ENCODE assay signal across 25 cellular contexts in the genomic region with DNA sequence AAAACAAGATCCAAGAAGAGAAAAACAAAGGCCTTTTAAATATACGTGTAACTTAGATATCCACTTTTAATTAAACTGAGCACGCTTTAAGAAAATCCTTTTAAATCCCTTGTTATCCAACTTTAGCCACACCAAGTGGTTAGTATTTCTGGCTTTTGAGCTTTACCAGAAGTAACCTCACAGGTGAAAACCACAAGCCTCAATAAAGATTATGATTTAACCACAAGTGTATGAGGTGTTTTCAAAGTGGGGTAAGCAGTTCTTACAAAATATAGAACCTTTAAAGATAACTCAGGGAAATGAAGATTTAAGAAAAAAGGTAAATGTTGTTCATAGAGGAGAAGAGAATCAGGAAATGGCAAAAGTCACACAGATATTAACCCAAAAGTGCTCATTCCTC.
"Had no signal": no experiment of that assay in that cellular context is flagged by ENCODE, and none has a peak within 500 bp of the region (broad histone marks: within the 10 kb centered on the region; RNA-seq: fewer than 3 reads in every experiment).

No MANE protein-coding gene starts in this region.

- H3K4me3 Mint-ChIP-seq: naive thymus-derived CD8-positive, alpha-beta T cell; nephron progenitor cell; stimulated activated effector memory CD8-positive, alpha-beta T cell treated with anti-CD3 and anti-CD28 coated beads, Interleukin-12 subunit alpha, Interleukin-12 subunit beta, amount 100 ng/mL, for 72 hours had no signal

- H3K4me1 ChIP-seq: esophagus muscularis mucosa, foreskin keratinocyte, gastroesophageal sphincter, heart left ventricle, left lung, prostate gland, right atrium auricular region, stomach, thyroid gland, vagina had no signal

- H3K79me2 ChIP-seq: hepatocyte had no signal

- H3K4me3 ChIP-seq: dorsolateral prefrontal cortex, esophagus muscularis mucosa, gastroesophageal sphincter, heart left ventricle, hepatocyte, left lung, prostate gland, right atrium auricular region, smooth muscle cell, stomach, thyroid gland, vagina had no signal

- DNase-seq: dorsolateral prefrontal cortex; effector CD4-positive, alpha-beta T cell; heart left ventricle; kidney; left cardiac atrium; left lung; nephron progenitor cell; nucleus accumbens; stimulated activated CD4-positive, alpha-beta T cell treated with anti-CD3 and anti-CD28 coated beads, Interleukin-12 subunit alpha, Interleukin-12 subunit beta, amount 100 ng/mL, for 4 hours; stimulated activated CD4-positive, alpha-beta T cell treated with anti-CD3 and anti-CD28 coated beads, Interleukin-1b, Interleukin-23, amount 100 ng/mL, for 48 hours; stimulated activated CD4-positive, alpha-beta T cell treated with anti-CD3 and anti-CD28 coated beads, Interleukin-4, amount 100 ng/mL, for 1 hour; stimulated activated naive CD4-positive, alpha-beta T cell treated with Interleukin-2 at 50 U/mL for 16 hours; stomach; thyroid gland; trophoblast cell had no signal

- H3K27ac ChIP-seq: dorsolateral prefrontal cortex, esophagus muscularis mucosa, foreskin keratinocyte, gastroesophageal sphincter, heart left ventricle, hepatocyte, left lung, prostate gland, right atrium auricular region, stomach, thyroid gland, vagina had no signal

- H3K36me3 ChIP-seq: esophagus muscularis mucosa, gastroesophageal sphincter, heart left ventricle, left lung, prostate gland, right atrium auricular region, stomach, thyroid gland, vagina had no signal

- H2AFZ ChIP-seq: hepatocyte had no signal

- H3K36me3 Mint-ChIP-seq: stimulated activated effector memory CD8-positive, alpha-beta T cell treated with anti-CD3 and anti-CD28 coated beads, Interleukin-12 subunit alpha, Interleukin-12 subunit beta, amount 100 ng/mL, for 72 hours had no signal

- H3K27me3 ChIP-seq: esophagus muscularis mucosa, foreskin keratinocyte, gastroesophageal sphincter, heart left ventricle, hepatocyte, left lung, right atrium auricular region, stomach, thyroid gland, vagina had no signal

- H3K27ac Mint-ChIP-seq: nephron progenitor cell; stimulated activated effector memory CD8-positive, alpha-beta T cell treated with anti-CD3 and anti-CD28 coated beads, Interleukin-12 subunit alpha, Interleukin-12 subunit beta, amount 100 ng/mL, for 72 hours had no signal

- H3K9me3 ChIP-seq: prostate gland, thyroid gland had no signal

- H3K4me1 Mint-ChIP-seq: nephron progenitor cell had no signal

- H3K4me2 ChIP-seq: hepatocyte, smooth muscle cell had no signal
